Comparison of ENCODE assay signal across 1 cellular context in genomic region chr12:48717252-48717695, GRCh38.
TF ChIP-seq lines count a peak whose summit lies in the region.

No MANE protein-coding gene starts in this region.

TF ChIP-seq in HEK293, 187 proteins besides CTCF, POLR2A, EP300 and RAD21 (continued from another document):
- 0 out of 2 replicates have a peak, but pooled peaks have one; percentile 51 for TF ChIP-seq PRDM2 (tag by site-specific recombination; IDR thresholded peaks at IDR 0.05; ENCODE audit: borderline replicate concordance)
- 0 out of 2 replicates have a peak, but pooled peaks have one; percentile 4 for TF ChIP-seq MYNN (tag by site-specific recombination; IDR thresholded peaks at IDR 0.05; ENCODE audit: borderline replicate concordance)
- TF ChIP-seq ZFP69B (tag by site-specific recombination; IDR thresholded peaks at IDR 0.05): no peak; the same call in none of the 2 replicates
